Comparison of ENCODE assay signal across 20 cellular contexts in genomic region chr14:91339606-91340369, GRCh38.
DNase-seq lines count a peak whose midpoint lies in the region; ATAC-seq and TF ChIP-seq lines count a peak whose summit lies in the region.
"Had no signal": no experiment of that assay in that cellular context is flagged by ENCODE, and none has a peak within 500 bp of the region (broad histone marks: within the 10 kb centered on the region; RNA-seq: fewer than 3 reads in every experiment).

No MANE protein-coding gene starts in this region.

- H3K9me2 ChIP-seq in GM23248 (ENCODE audit: insufficient read depth): no peaks in the 10 kb centered on the region

- in situ Hi-C loops in GM23248 (cut with MboI): no loop called here

- no peaks in the 10 kb centered on the region for H3K79me2 ChIP-seq in osteoblast (ENCODE audit: insufficient read depth, low read length)
- no peaks in the 10 kb centered on the region for H3K79me2 ChIP-seq in GM23248 (ENCODE audit: insufficient read depth)

- no peak overlapping the region for H3K27ac ChIP-seq in osteoblast (ENCODE audit: low read depth, low read length)
- H3K27ac ChIP-seq in GM23248: no peak overlapping the region
- H3K27ac ChIP-seq: ascending aorta, esophagus squamous epithelium, neutrophil, suprapubic skin had no signal

- H3K4me1 ChIP-seq in osteoblast (ENCODE audit: insufficient read depth, low read length): no peaks in the 10 kb centered on the region
- no peaks in the 10 kb centered on the region for H3K4me1 ChIP-seq in GM23248 (ENCODE audit: insufficient read depth)
- H3K4me1 ChIP-seq: ascending aorta, esophagus squamous epithelium, suprapubic skin had no signal

- H3K27ac Mint-ChIP-seq in activated T-cell treated with anti-CD3 and anti-CD28 coated beads, Interleukin-2, amount 50 U/mL, for 24 hours: peak overlapping the region; percentile 80
- H3K27ac Mint-ChIP-seq in endothelial cell (ENCODE audit: unreplicated experiment): no peak overlapping the region
- H3K27ac Mint-ChIP-seq: mesothelial cell of epicardium had no signal

- TF ChIP-seq CTCF in endothelial cell (IDR thresholded peaks at IDR 0.05; ENCODE audit: unreplicated experiment) (no peak), osteoblast (IDR thresholded peaks at IDR 0.05; ENCODE audit: extremely low read depth, low read depth, low read length) (no peak)

- no peak overlapping the region for H3K4me3 Mint-ChIP-seq in activated T-cell treated with anti-CD3 and anti-CD28 coated beads, Interleukin-2, amount 50 U/mL, for 24 hours
- peak overlapping the region; percentile 33 for H3K4me3 Mint-ChIP-seq in endothelial cell (ENCODE audit: unreplicated experiment)
- H3K4me3 Mint-ChIP-seq: mesothelial cell of epicardium had no signal

- WGBS in GM23248 (ENCODE audit: low coverage in 1 of 2, low lambda C conversion rate in 2 of 2, missing lambda C conversion rate in 2 of 2), 2 experiments: 86% methylated on average over 30 to 31 of the region's 31 CpGs

- peaks cover 25% of the 10 kb centered on the region for H3K4me1 Mint-ChIP-seq in activated T-cell treated with anti-CD3 and anti-CD28 coated beads, Interleukin-2, amount 50 U/mL, for 24 hours (ENCODE audit: low read depth)
- H3K4me1 Mint-ChIP-seq in endothelial cell (ENCODE audit: unreplicated experiment): peaks cover 5% of the 10 kb centered on the region

- H3K9me3 ChIP-seq in osteoblast (ENCODE audit: low read depth, low read length) (no peaks in the 10 kb centered on the region), GM23248 (ENCODE audit: low read depth) (no peaks in the 10 kb centered on the region)
- H3K9me3 ChIP-seq: ascending aorta, BE2C, esophagus squamous epithelium, neutrophil, suprapubic skin had no signal

- H3K27me3 ChIP-seq in osteoblast (ENCODE audit: insufficient read depth, low read length): no peaks in the 10 kb centered on the region
- peaks cover 5% of the 10 kb centered on the region for H3K27me3 ChIP-seq in GM23248 (replicated peaks; ENCODE audit: insufficient read depth)
- H3K27me3 ChIP-seq: ascending aorta, BE2C, esophagus squamous epithelium, neutrophil, suprapubic skin had no signal

- no peaks in the 10 kb centered on the region for H3K27me3 Mint-ChIP-seq in activated T-cell treated with anti-CD3 and anti-CD28 coated beads, Interleukin-2, amount 50 U/mL, for 24 hours
- peaks cover 14% of the 10 kb centered on the region for H3K27me3 Mint-ChIP-seq in endothelial cell (ENCODE audit: unreplicated experiment)

- DNase-seq in activated T-cell treated with anti-CD3 and anti-CD28 coated beads, Interleukin-2, amount 50 U/mL, for 24 hours: no peak
- DNase-seq in activated T-cell treated with anti-CD3 and anti-CD28 coated beads for 4 hours: no peak
- DNase-seq in NOMO-1 treated with dmso at 0.1 percent for 144 hours (lab: John Stamatoyannopoulos, UW; ENCODE audit: unreplicated experiment): peak; percentile 18
- DNase-seq in endothelial cell (ENCODE audit: low spot score): no peak
- DNase-seq in osteoblast (ENCODE audit: insufficient read length, low spot score, missing footprints): peak; percentile 37
- no peak for DNase-seq in hepatic stellate cell (ENCODE audit: low spot score)
- no peak for DNase-seq in GM23248
- DNase-seq: activated effector memory CD4-positive, alpha-beta T cell treated with anti-CD3 and anti-CD28 coated beads, Interleukin-2, amount 50 U/mL, for 16 hours; BE2C; cerebellar nuclear complex; esophagus squamous epithelium; NCI-H1436 treated with DMSO at 0.1 percent for 48 hours; NCI-H2171; NCI-H526; stimulated activated CD4-positive, alpha-beta T cell treated with anti-CD3 and anti-CD28 coated beads, Interleukin-15, amount 100 ng/mL, for 24 hours had no signal

- H3K36me3 ChIP-seq in osteoblast (ENCODE audit: insufficient read depth, low read length) (no peaks in the 10 kb centered on the region), GM23248 (ENCODE audit: low read depth) (no peaks in the 10 kb centered on the region)
- H3K36me3 ChIP-seq: ascending aorta, BE2C had no signal

- H2AFZ ChIP-seq in osteoblast (ENCODE audit: low read length) (no peak overlapping the region), GM23248 (no peak overlapping the region)

- H3K9ac ChIP-seq in GM23248: no peak overlapping the region

- H4K20me1 ChIP-seq in osteoblast (ENCODE audit: insufficient read depth, low read length): no peaks in the 10 kb centered on the region
- H4K20me1 ChIP-seq in GM23248 (ENCODE audit: insufficient read depth): no peaks in the 10 kb centered on the region

- H3K36me3 Mint-ChIP-seq in activated T-cell treated with anti-CD3 and anti-CD28 coated beads, Interleukin-2, amount 50 U/mL, for 24 hours (ENCODE audit: low read depth): peaks cover 89% of the 10 kb centered on the region
- H3K36me3 Mint-ChIP-seq in endothelial cell (ENCODE audit: low read depth, unreplicated experiment): peaks cover 24% of the 10 kb centered on the region

- H3K4me3 ChIP-seq in osteoblast (ENCODE audit: insufficient read depth, low read length) (no peak overlapping the region), GM23248 (no peak overlapping the region)
- H3K4me3 ChIP-seq: ascending aorta, esophagus squamous epithelium, suprapubic skin had no signal

- H3F3A ChIP-seq in GM23248 (ENCODE audit: insufficient read depth): no peaks in the 10 kb centered on the region

- H3K4me2 ChIP-seq in osteoblast (ENCODE audit: insufficient read depth, low read length): no peak overlapping the region
- H3K4me2 ChIP-seq in GM23248 (ENCODE audit: unreplicated experiment): no peak overlapping the region

- ATAC-seq in GM21786 (IDR thresholded peaks at IDR 0.05; ENCODE audit: unreplicated experiment): no peak

- H3K9me3 Mint-ChIP-seq in activated T-cell treated with anti-CD3 and anti-CD28 coated beads, Interleukin-2, amount 50 U/mL, for 24 hours: no peaks in the 10 kb centered on the region
- H3K9me3 Mint-ChIP-seq in endothelial cell (ENCODE audit: unreplicated experiment): no peaks in the 10 kb centered on the region
- H3K9me3 Mint-ChIP-seq: mesothelial cell of epicardium had no signal

Comparison
In these comparisons a context has a peak if more than half of its experiments do, and no peak if none do; other contexts are left out.
1. DNase-seq: peak in NOMO-1 treated with dmso at 0.1 percent for 144 hours (single experiment) and osteoblast (single experiment); none in activated T-cell treated with anti-CD3 and anti-CD28 coated beads, Interleukin-2, amount 50 U/mL, for 24 hours (single experiment), activated T-cell treated with anti-CD3 and anti-CD28 coated beads for 4 hours (single experiment), endothelial cell (single experiment), hepatic stellate cell (single experiment) and GM23248 (single experiment).